In the genomic region with DNA sequence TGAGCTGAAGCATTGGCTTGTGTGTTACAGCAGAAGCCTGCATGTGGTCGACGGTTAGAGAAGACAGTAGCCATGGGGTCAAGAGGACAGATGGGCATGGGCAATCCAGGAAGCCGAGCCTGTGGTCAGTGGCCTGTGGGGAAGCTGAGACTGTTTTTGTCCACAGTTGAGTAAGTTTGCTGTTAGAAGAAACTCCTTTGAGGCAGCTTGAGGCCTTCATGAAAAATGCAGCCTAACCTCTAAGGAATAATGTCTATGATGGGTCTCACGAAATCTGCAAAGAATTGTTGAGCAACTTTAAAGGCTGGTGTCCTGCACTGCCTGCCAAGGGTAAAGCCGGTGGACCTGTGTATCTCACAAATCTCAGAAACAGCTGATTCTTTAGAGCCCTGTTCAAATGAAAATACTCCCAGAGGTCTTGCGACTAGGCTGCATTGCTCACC, we compare ENCODE assay signal across 11 cellular contexts.
DNase-seq lines count a peak whose midpoint lies in the region; ATAC-seq, FAIRE-seq and TF ChIP-seq lines count a peak whose summit lies in the region.
"Had no signal": no experiment of that assay in that cellular context is flagged by ENCODE, and none has a peak within 500 bp of the region (broad histone marks: within the 10 kb centered on the region; RNA-seq: fewer than 3 reads in every experiment).

No MANE protein-coding gene starts in this region.

- H3K36me3 ChIP-seq in brain microvascular endothelial cell (replicated peaks) (no peaks in the 10 kb centered on the region), keratinocyte (ENCODE audit: control insufficient read depth in 2 of 2, extremely low read depth in 1 of 2, insufficient read depth in 2 of 2, low read length in 2 of 2) (no peaks in the 10 kb centered on the region)

- H3K4me3 ChIP-seq in brain microvascular endothelial cell (ENCODE audit: low read depth, low read length) (no peak overlapping the region), keratinocyte (ENCODE audit: control insufficient read depth in 2 of 3, extremely low read depth in 1 of 3, insufficient read depth in 2 of 3, low read depth in 1 of 3, low read length in 3 of 3) (no peak overlapping the region)

- peak; percentile 92 for DNase-seq in LHCN-M2 (ENCODE audit: low read depth)
- DNase-seq in brain microvascular endothelial cell = peak; percentile 25
- no peak for DNase-seq in keratinocyte (ENCODE audit: low read depth, low spot score)
- DNase-seq in stromal cell of bone marrow (ENCODE audit: low read depth) = peak; percentile 92
- no peak for DNase-seq in amniotic stem cell (lab: John Stamatoyannopoulos, UW)
- no peak for DNase-seq in activated CD4-positive, alpha-beta T cell treated with anti-CD3 and anti-CD28 coated beads, Interleukin-2, amount 50 U/mL, for 48 hours
- DNase-seq in dedifferentiated amniotic fluid mesenchymal stem cell (ENCODE audit: extremely low spot score) = no peak
- DNase-seq: central memory CD4-positive, alpha-beta T cell; hippocampal formation; KG1 had no signal

- no peaks in the 10 kb centered on the region for H3K79me2 ChIP-seq in keratinocyte (ENCODE audit: control insufficient read depth, insufficient read depth, low read length)

- no peaks in the 10 kb centered on the region for H3K9me3 ChIP-seq in keratinocyte (ENCODE audit: control insufficient read depth, low read depth, low read length)

- peaks cover 17% of the 10 kb centered on the region for H3K4me1 ChIP-seq in keratinocyte (ENCODE audit: control insufficient read depth, extremely low read depth, insufficient read depth, low read length)

- dilution Hi-C loops in keratinocyte (cut with MboI; ENCODE audit: extremely low pct_ligation_motif_present, low sequenced_read_pairs) = no loop called here

- no peak overlapping the region for H3K9ac ChIP-seq in keratinocyte (ENCODE audit: control insufficient read depth, extremely low read depth, insufficient read depth, low read length)

- H3K9me1 ChIP-seq in keratinocyte (ENCODE audit: control insufficient read depth, extremely low read depth, insufficient read depth, low read length) = no peaks in the 10 kb centered on the region

- FAIRE-seq in keratinocyte (lab: Jason Lieb, UNC) = no peak

- TF ChIP-seq CTCF in brain microvascular endothelial cell (IDR thresholded peaks at IDR 0.05; ENCODE audit: low read depth, low read length, missing control alignments) = no peak
- TF ChIP-seq CTCF in keratinocyte (optimal IDR thresholded peaks at IDR 0.05 in 1 of 3, IDR thresholded peaks at IDR 0.05 in 1 of 3, conservative IDR thresholded peaks at IDR 0.05 in 1 of 3; ENCODE audit: extremely low read depth in 1 of 3, insufficient read depth in 2 of 3, low read length in 3 of 3) = no peak

- peak overlapping the region; percentile 47 for H3K4me2 ChIP-seq in keratinocyte (ENCODE audit: control insufficient read depth, extremely low read depth, insufficient read depth, low read depth, low read length)

- H2AFZ ChIP-seq in keratinocyte (ENCODE audit: control insufficient read depth, low read length) = peak overlapping the region; percentile 17

- in situ Hi-C loops in brain microvascular endothelial cell (cut with HindIII; ENCODE audit: low pct_ligation_motif_present, low sequenced_read_pairs) = no loop called here

- H4K20me1 ChIP-seq in keratinocyte (ENCODE audit: control insufficient read depth, extremely low read depth, insufficient read depth, low read length) = no peaks in the 10 kb centered on the region

- no peak overlapping the region for H3K27ac ChIP-seq in brain microvascular endothelial cell
- no peak overlapping the region for H3K27ac ChIP-seq in keratinocyte (ENCODE audit: control insufficient read depth, insufficient read depth, low read length)

- no peak for ATAC-seq in HG02623 (IDR thresholded peaks at IDR 0.05; ENCODE audit: unreplicated experiment)

- H3K27me3 ChIP-seq in brain microvascular endothelial cell (replicated peaks) (no peaks in the 10 kb centered on the region), keratinocyte (ENCODE audit: control insufficient read depth, extremely low read depth, insufficient read depth, low read length) (no peaks in the 10 kb centered on the region)

Comparison
In these comparisons a context has a peak if more than half of its experiments do, and no peak if none do; other contexts are left out.
1. DNase-seq: peak in LHCN-M2 (single experiment), brain microvascular endothelial cell (single experiment) and stromal cell of bone marrow (single experiment); none in keratinocyte (single experiment), amniotic stem cell (single experiment), activated CD4-positive, alpha-beta T cell treated with anti-CD3 and anti-CD28 coated beads, Interleukin-2, amount 50 U/mL, for 48 hours (0 of 2) and dedifferentiated amniotic fluid mesenchymal stem cell (single experiment).